ENCODE assay signal across 14 cellular contexts in the genomic region with DNA sequence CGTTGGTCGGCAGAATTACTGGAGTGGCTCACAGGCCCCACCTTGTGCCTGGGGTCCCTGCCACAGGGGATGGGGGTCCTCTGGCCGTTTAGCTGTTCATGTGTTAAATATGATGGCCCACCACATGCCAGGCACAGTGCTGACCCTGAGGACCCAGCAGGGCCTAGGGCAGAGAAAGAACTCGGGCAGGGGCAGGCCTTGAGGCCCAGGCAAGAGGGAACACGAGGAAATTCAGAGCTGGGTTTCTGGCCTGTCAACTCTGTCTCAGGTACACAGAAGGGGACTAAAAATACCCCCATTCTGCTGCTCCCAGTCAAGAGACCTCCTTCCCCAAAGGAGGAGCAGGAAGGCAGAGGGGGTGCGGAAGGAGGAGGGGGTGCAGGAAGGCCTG.
A peak's percentile ranks its signal among the peaks of the same experiment; 100 is the strongest.
DNase-seq lines count a peak whose midpoint lies in the region; ATAC-seq and TF ChIP-seq lines count a peak whose summit lies in the region.
"Had no signal": no experiment of that assay in that cellular context is flagged by ENCODE, and none has a peak within 500 bp of the region (broad histone marks: within the 10 kb centered on the region; RNA-seq: fewer than 3 reads in every experiment).

No MANE protein-coding gene starts in this region.

- H3K4ac ChIP-seq in mesendoderm (ENCODE audit: low read depth, low read length): peak overlapping the region; percentile 5

- H3K23ac ChIP-seq in mesendoderm (ENCODE audit: low read length): no peak overlapping the region

- no peaks in the 10 kb centered on the region for H3K79me2 ChIP-seq in mesendoderm (ENCODE audit: control insufficient read depth, insufficient read depth, low read length)

- H3K9me3 Mint-ChIP-seq in MCF 10A (ENCODE audit: unreplicated experiment): no peaks in the 10 kb centered on the region
- no peaks in the 10 kb centered on the region for H3K9me3 Mint-ChIP-seq in activated T-helper 17 cell treated with anti-CD3 and anti-CD28 coated beads, Interleukin-2, amount 50 U/mL, for 72 hours

- ATAC-seq in activated T-helper 17 cell treated with anti-CD3 and anti-CD28 coated beads, Interleukin-2, amount 50 U/mL, for 72 hours (replicated peaks): no peak
- ATAC-seq: body of pancreas had no signal

- H3K36me3 ChIP-seq in breast epithelium (no peaks in the 10 kb centered on the region), mesendoderm (ENCODE audit: control insufficient read depth, insufficient read depth, low read length) (no peaks in the 10 kb centered on the region), transverse colon (no peaks in the 10 kb centered on the region)

- no peak overlapping the region for H2BK120ac ChIP-seq in mesendoderm (ENCODE audit: low read depth, low read length)

- no peaks in the 10 kb centered on the region for H3K27me3 Mint-ChIP-seq in MCF 10A (ENCODE audit: insufficient read depth, unreplicated experiment)
- no peaks in the 10 kb centered on the region for H3K27me3 Mint-ChIP-seq in activated T-helper 17 cell treated with anti-CD3 and anti-CD28 coated beads, Interleukin-2, amount 50 U/mL, for 72 hours
- H3K27me3 Mint-ChIP-seq: progenitor cell of endocrine pancreas had no signal

- H4K5ac ChIP-seq in mesendoderm (ENCODE audit: low read length): no peak overlapping the region

- H3K56ac ChIP-seq in mesendoderm (ENCODE audit: low read length): no peak overlapping the region

- no peak overlapping the region for H2BK15ac ChIP-seq in mesendoderm (replicated peaks; ENCODE audit: low read depth)

- no peak overlapping the region for H2BK5ac ChIP-seq in mesendoderm (ENCODE audit: low read length)

- TF ChIP-seq POLR2A in breast epithelium (IDR thresholded peaks at IDR 0.05) (no peak), transverse colon (IDR thresholded peaks at IDR 0.05) (no peak)

- no peak overlapping the region for H4K8ac ChIP-seq in mesendoderm (ENCODE audit: low read depth, low read length)

- H3K9ac ChIP-seq in mesendoderm (ENCODE audit: low read length): no peak overlapping the region

- H3K79me1 ChIP-seq in mesendoderm (ENCODE audit: low read length): no peaks in the 10 kb centered on the region

- in situ Hi-C loops in transverse colon (cut with MboI; ENCODE audit: low pct_ligation_motif_present in 1 of 4, low pct_unique_long_range_greater_than_20kb in 1 of 4, low sequenced_read_pairs in 3 of 4): no loop called here

- no peak for TF ChIP-seq EP300 in transverse colon (IDR thresholded peaks at IDR 0.05; ENCODE audit: low read depth)

- DNase-seq in breast epithelium (ENCODE audit: low spot score in 2 of 2): no peak
- no peak for DNase-seq in MCF 10A (ENCODE audit: unreplicated experiment)
- no peak for DNase-seq in mesendoderm
- no peak for DNase-seq in transverse colon
- DNase-seq in middle frontal gyrus (ENCODE audit: extremely low spot score, low spot score): no peak
- no peak for DNase-seq in NCI-H446 (lab: John Stamatoyannopoulos, UW)
- DNase-seq in glomerular visceral epithelial cell (ENCODE audit: extremely low spot score): no peak
- DNase-seq: activated CD4-positive, alpha-beta T cell treated with anti-CD3 and anti-CD28 coated beads for 1 hour; AML-193; NCI-H2171 treated with DMSO at 0.1 percent for 48 hours had no signal

- H3K9me3 ChIP-seq in breast epithelium (no peaks in the 10 kb centered on the region), transverse colon (no peaks in the 10 kb centered on the region)
- H3K9me3 ChIP-seq: body of pancreas had no signal

- no peaks in the 10 kb centered on the region for H3K27me3 ChIP-seq in breast epithelium
- no peaks in the 10 kb centered on the region for H3K27me3 ChIP-seq in mesendoderm (ENCODE audit: insufficient read depth, low read length, poor library complexity)
- H3K27me3 ChIP-seq in transverse colon: no peaks in the 10 kb centered on the region
- H3K27me3 ChIP-seq: body of pancreas had no signal

- TF ChIP-seq CTCF in breast epithelium (IDR thresholded peaks at IDR 0.05): no peak
- no peak for TF ChIP-seq CTCF in MCF 10A (IDR thresholded peaks at IDR 0.05; ENCODE audit: unreplicated experiment)
- TF ChIP-seq CTCF in transverse colon (IDR thresholded peaks at IDR 0.05): no peak

- POLR2A ChIA-PET in MCF 10A (lab: Yijun Ruan, JAX): no interaction called here

- BruUV-seq in MCF 10A (replicated peaks; lab: Mats Ljungman, UMichigan): no TSS peak

- no peak overlapping the region for H3K4me3 Mint-ChIP-seq in MCF 10A (ENCODE audit: unreplicated experiment)
- peak overlapping the region; percentile 74 for H3K4me3 Mint-ChIP-seq in activated T-helper 17 cell treated with anti-CD3 and anti-CD28 coated beads, Interleukin-2, amount 50 U/mL, for 72 hours

- H3K4me1 Mint-ChIP-seq in MCF 10A (ENCODE audit: insufficient read depth, unreplicated experiment): peaks cover 23% of the 10 kb centered on the region
- H3K4me1 Mint-ChIP-seq in activated T-helper 17 cell treated with anti-CD3 and anti-CD28 coated beads, Interleukin-2, amount 50 U/mL, for 72 hours: peaks cover 39% of the 10 kb centered on the region

- H3K27ac Mint-ChIP-seq in MCF 10A (ENCODE audit: low read depth, unreplicated experiment): no peak overlapping the region
- H3K27ac Mint-ChIP-seq in activated T-helper 17 cell treated with anti-CD3 and anti-CD28 coated beads, Interleukin-2, amount 50 U/mL, for 72 hours: peak overlapping the region; percentile 83

- no peak overlapping the region for H3K4me2 ChIP-seq in mesendoderm (ENCODE audit: low read length)

- H3K4me3 ChIP-seq in breast epithelium (no peak overlapping the region), mesendoderm (ENCODE audit: low read length) (no peak overlapping the region), transverse colon (no peak overlapping the region)
- H3K4me3 ChIP-seq: body of pancreas had no signal

- no CpG with 5 or more reads among the region's 6 CpGs for WGBS in mesendoderm (ENCODE audit: extremely low coverage, insufficient coverage, low lambda C conversion rate)
- 81% methylated on average over 6 of the region's 6 CpGs; no CpG with 5 or more reads in 1 of the 2 donors for WGBS in transverse colon (ENCODE audit: low coverage in 1 of 2), 2 donors

- intact Hi-C loops in breast epithelium (cut with DNase I; ENCODE audit: low total_unique reads) (no loop called here), MCF 10A (cut with micrococcal nuclease) (no loop called here), transverse colon (cut with DNase I; ENCODE audit: low total_unique reads) (loop anchor here (10.0 kb wide), 1 partner anchor 69 kb away; the partner anchor contains the start of gene DNMT3A)

- CTCF ChIA-PET in MCF 10A (lab: Yijun Ruan, JAX): no interaction called here

- H3K27ac ChIP-seq in breast epithelium (peak overlapping the region; percentile 27 to 83), mesendoderm (ENCODE audit: low read depth, low read length) (no peak overlapping the region), transverse colon (peak overlapping the region; percentile 76 to 85 (median 80))
- H3K27ac ChIP-seq: RWPE1 had no signal

- H3K36me3 Mint-ChIP-seq in MCF 10A (ENCODE audit: insufficient read depth, unreplicated experiment): peaks cover 7% of the 10 kb centered on the region
- H3K36me3 Mint-ChIP-seq in activated T-helper 17 cell treated with anti-CD3 and anti-CD28 coated beads, Interleukin-2, amount 50 U/mL, for 72 hours (ENCODE audit: low read depth): peaks cover 64% of the 10 kb centered on the region

- H3K18ac ChIP-seq in mesendoderm (ENCODE audit: low read length): no peak overlapping the region

- H3K4me1 ChIP-seq in breast epithelium (no peaks in the 10 kb centered on the region), mesendoderm (ENCODE audit: control insufficient read depth, low read depth, low read length) (peaks cover 5% of the 10 kb centered on the region), transverse colon (peaks cover 0 to 46% (median 18%) of the 10 kb centered on the region in 4 donors)

- no peak overlapping the region for H2AK5ac ChIP-seq in mesendoderm (ENCODE audit: low read length)
